Comparison of ENCODE assay signal across 29 cellular contexts in the genomic region with DNA sequence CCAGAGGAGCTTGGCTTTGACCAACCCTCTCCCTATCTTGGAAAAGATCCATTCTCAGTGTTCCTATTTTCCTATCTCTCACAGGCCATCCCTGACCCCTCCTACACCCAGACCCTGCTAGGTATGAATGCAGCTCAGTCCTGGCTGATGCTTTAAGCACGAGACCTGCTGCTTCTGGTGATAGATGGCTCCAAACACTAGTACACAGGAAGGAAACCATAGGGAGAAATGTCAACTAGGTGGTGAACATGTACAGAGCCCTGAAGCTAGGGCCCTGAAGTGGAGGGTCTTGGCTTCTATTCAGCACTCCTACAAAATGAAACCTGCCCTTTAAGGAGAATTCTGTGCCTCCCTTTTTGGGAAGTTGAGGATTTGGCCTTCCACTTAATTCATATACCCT.
"Had no signal": no experiment of that assay in that cellular context is flagged by ENCODE, and none has a peak within 500 bp of the region (broad histone marks: within the 10 kb centered on the region; RNA-seq: fewer than 3 reads in every experiment).

No MANE protein-coding gene starts in this region.

- H3K27me3 ChIP-seq: pancreas, stomach, tibial artery, upper lobe of right lung had no signal

- ATAC-seq: mucosa of descending colon; naive thymus-derived CD4-positive, alpha-beta T cell; natural killer cell treated with Interleukin-12 subunit alpha and Interleukin-12 subunit beta and Interleukin-15 and Interleukin-18, amount 100 ng/mL, for 72 hours; pancreas; right cardiac atrium; sciatic nerve; stimulated activated naive B cell treated with anti-CD40 and anti-IgM and Interleukin-4, amounts not matched to agents 10 μg/mL and 1 μg/mL and 100 μg/mL, for 72 hours; stimulated activated naive CD8-positive, alpha-beta T cell treated with anti-CD3 and anti-CD28 coated beads, Interleukin-15, Interleukin-2, amounts not matched to agents 100 U/mL and 50 U/mL, for 24 hours; upper lobe of right lung had no signal

- H3K9me3 Mint-ChIP-seq: immature natural killer cell; natural killer cell treated with Interleukin-12 subunit alpha and Interleukin-12 subunit beta and Interleukin-15 and Interleukin-18, amount 100 ng/mL, for 72 hours; neural crest cell; stimulated activated naive B cell treated with anti-CD40 and anti-IgM and Interleukin-4, amounts not matched to agents 10 μg/mL and 1 μg/mL and 100 μg/mL, for 72 hours had no signal

- H3K4me1 ChIP-seq: pancreas, prostate gland had no signal

- DNase-seq: hypothalamus; immature natural killer cell; left ventricle myocardium inferior; mesendoderm; midbrain; mucosa of descending colon; naive thymus-derived CD4-positive, alpha-beta T cell; nucleus accumbens; pancreas; posterior cingulate gyrus; retina; right cardiac atrium; stimulated activated CD4-positive, alpha-beta T cell treated with anti-CD3 and anti-CD28 coated beads, Interleukin-12 subunit alpha, Interleukin-12 subunit beta, amount 100 ng/mL, for 4 hours; stimulated activated CD4-positive, alpha-beta T cell treated with anti-CD3 and anti-CD28 coated beads, Interleukin-15, amount 100 ng/mL, for 24 hours; stimulated activated CD4-positive, alpha-beta T cell treated with anti-CD3 and anti-CD28 coated beads, Interleukin-2, amount 100 ng/mL, for 24 hours; stimulated activated CD4-positive, alpha-beta T cell treated with anti-CD3 and anti-CD28 coated beads, Interleukin-4, amount 100 ng/mL, for 1 hour; stimulated activated naive B cell treated with anti-CD40 and anti-IgM and Interleukin-4, amounts not matched to agents 10 μg/mL and 1 μg/mL and 100 μg/mL, for 72 hours; stimulated activated naive CD8-positive, alpha-beta T cell treated with anti-CD3 and anti-CD28 coated beads, Interleukin-15, Interleukin-2, amounts not matched to agents 100 U/mL and 50 U/mL, for 24 hours; stomach; tibial artery; trophoblast cell; upper lobe of right lung had no signal

- H3K27ac ChIP-seq: left ventricle myocardium inferior, pancreas, prostate gland, skin epidermis, stomach, thoracic aorta, upper lobe of right lung had no signal

- H3K36me3 ChIP-seq: pancreas, prostate gland, stomach, thoracic aorta, tibial artery, upper lobe of right lung had no signal

- H3K4me3 ChIP-seq: left ventricle myocardium inferior, lung, mucosa of descending colon, pancreas, prostate gland, skin epidermis, stomach, thoracic aorta, tibial artery, upper lobe of right lung had no signal

- H3K4me3 Mint-ChIP-seq: immature natural killer cell; naive thymus-derived CD4-positive, alpha-beta T cell; natural killer cell treated with Interleukin-12 subunit alpha and Interleukin-12 subunit beta and Interleukin-15 and Interleukin-18, amount 100 ng/mL, for 72 hours; neural crest cell; stimulated activated naive B cell treated with anti-CD40 and anti-IgM and Interleukin-4, amounts not matched to agents 10 μg/mL and 1 μg/mL and 100 μg/mL, for 72 hours had no signal

- H3K27me3 Mint-ChIP-seq: naive thymus-derived CD4-positive, alpha-beta T cell; natural killer cell treated with Interleukin-12 subunit alpha and Interleukin-12 subunit beta and Interleukin-15 and Interleukin-18, amount 100 ng/mL, for 72 hours had no signal

- H3K9me3 ChIP-seq: left ventricle myocardium inferior, mucosa of descending colon, pancreas, prostate gland, stomach, thoracic aorta, tibial artery, upper lobe of right lung had no signal

- H3K27ac Mint-ChIP-seq: immature natural killer cell; naive thymus-derived CD4-positive, alpha-beta T cell; natural killer cell treated with Interleukin-12 subunit alpha and Interleukin-12 subunit beta and Interleukin-15 and Interleukin-18, amount 100 ng/mL, for 72 hours; stimulated activated naive B cell treated with anti-CD40 and anti-IgM and Interleukin-4, amounts not matched to agents 10 μg/mL and 1 μg/mL and 100 μg/mL, for 72 hours had no signal

- H3K4me1 Mint-ChIP-seq: immature natural killer cell; naive thymus-derived CD4-positive, alpha-beta T cell; stimulated activated naive B cell treated with anti-CD40 and anti-IgM and Interleukin-4, amounts not matched to agents 10 μg/mL and 1 μg/mL and 100 μg/mL, for 72 hours had no signal

- H3K36me3 Mint-ChIP-seq: natural killer cell treated with Interleukin-12 subunit alpha and Interleukin-12 subunit beta and Interleukin-15 and Interleukin-18, amount 100 ng/mL, for 72 hours; stimulated activated naive B cell treated with anti-CD40 and anti-IgM and Interleukin-4, amounts not matched to agents 10 μg/mL and 1 μg/mL and 100 μg/mL, for 72 hours had no signal
